ENCODE assay signal across 1 cellular context in genomic region chr21:43826623-43826974, GRCh38.
TF ChIP-seq lines count a peak whose summit lies in the region.

No MANE protein-coding gene starts in this region.

TF ChIP-seq in IMR-90, 13 proteins besides CTCF, POLR2A, EP300 and RAD21:
- TF ChIP-seq MAZ (IDR thresholded peaks at IDR 0.05; ENCODE audit: borderline replicate concordance, low read depth, low read length) (no peak), ELK1 (IDR thresholded peaks at IDR 0.05; ENCODE audit: borderline replicate concordance, low read depth, low read length) (no peak), MAFK (IDR thresholded peaks at IDR 0.05; ENCODE audit: low read depth, low read length) (no peak), NFE2L2 (IDR thresholded peaks at IDR 0.05; ENCODE audit: low read depth, low read length) (no peak), USF2 (IDR thresholded peaks at IDR 0.05; ENCODE audit: low read depth, low read length) (no peak), CEBPB (IDR thresholded peaks at IDR 0.05; ENCODE audit: low read depth, low read length) (no peak), FOS (IDR thresholded peaks at IDR 0.05; ENCODE audit: low read depth, low read length) (no peak), BHLHE40 (IDR thresholded peaks at IDR 0.05; ENCODE audit: low read depth, low read length) (no peak)
